8 cellular contexts compared by ENCODE assay signal in genomic region chr7:137169282-137169698, GRCh38.
A peak's percentile ranks its signal among the peaks of the same experiment; 100 is the strongest.
DNase-seq lines count a peak whose midpoint lies in the region; ATAC-seq, FAIRE-seq and TF ChIP-seq lines count a peak whose summit lies in the region.

No MANE protein-coding gene starts in this region.

- POLR2A ChIA-PET in WTC11 (lab: Charles Lee), result no interaction called here

- no peaks in the 10 kb centered on the region for H3K27me3 Mint-ChIP-seq in WTC11 (ENCODE audit: low read depth)

- intact Hi-C loops in left cardiac atrium (cut with DNase I), result loop anchor here (2.0 to 10.0 kb wide), 2 partner anchors 284 to 426 kb away; no protein-coding TSS in a partner anchor
- intact Hi-C loops in sciatic nerve (cut with DNase I), result no loop called here

- TF ChIP-seq POLR2A in GM12891 (IDR thresholded peaks at IDR 0.05; ENCODE audit: low read depth, low read length), result no peak

- FAIRE-seq in GM12891 (lab: Jason Lieb, UNC), result no peak

- peaks cover 11% of the 10 kb centered on the region for H3K4me1 Mint-ChIP-seq in WTC11

- H3K36me3 Mint-ChIP-seq in WTC11, result no peaks in the 10 kb centered on the region

- CTCF ChIA-PET in WTC11 (lab: Charles Lee), result interaction anchor here (0.6 to 3.0 kb wide), 32 partner anchors 8 to 457 kb away, joined by 3 to 46 read pairs (median 4); partner anchors contain the start of gene PTN

- H3K9me3 Mint-ChIP-seq in WTC11, result no peaks in the 10 kb centered on the region

- ATAC-seq in WTC11 (peak; percentile 99), left cardiac atrium (peak; percentile 83 to 84), sciatic nerve (peak; percentile 72)

- peak; percentile 48; the same call in 1 of the 2 replicates for TF ChIP-seq CTCF in WTC11 (IDR thresholded peaks at IDR 0.05)

- peak; percentile 20 for DNase-seq in GF-D8 (lab: John Stamatoyannopoulos, UW)
- DNase-seq in NCI-H2029 treated with DMSO at 0.1 percent for 48 hours (lab: John Stamatoyannopoulos, UW), result peak; percentile 93
- DNase-seq in WTC11 (ENCODE audit: low spot score), result peak; percentile 77
- DNase-seq in left cardiac atrium, result peak; percentile 60
- DNase-seq in sciatic nerve (ENCODE audit: low spot score), result peak; percentile 62
- no peak for DNase-seq in GM12891 (ENCODE audit: insufficient read length, low spot score)
- no peak for DNase-seq in activated CD4-positive, CD25-positive, alpha-beta regulatory T cell (lab: John Stamatoyannopoulos, UW)
- DNase-seq in NK-92 (lab: John Stamatoyannopoulos, UW; ENCODE audit: unreplicated experiment), result no peak

- 0 out of 2 replicates have a peak overlapping the region, but pooled peaks have one; percentile 29 for H3K27ac Mint-ChIP-seq in WTC11

- H3K4me3 Mint-ChIP-seq in WTC11, result no peak overlapping the region

TF ChIP-seq in WTC11, 78 proteins besides CTCF, POLR2A, EP300 and RAD21:
- no peak for TF ChIP-seq OVOL2 (CRISPR knock-in tag; IDR thresholded peaks at IDR 0.05; ENCODE audit: borderline replicate concordance)

TF ChIP-seq in GM12891, 5 proteins besides CTCF, POLR2A, EP300 and RAD21:
- no peak for TF ChIP-seq SPI1 (IDR thresholded peaks at IDR 0.05; ENCODE audit: low read depth, low read length)
- TF ChIP-seq PAX5 (IDR thresholded peaks at IDR 0.05; ENCODE audit: insufficient read depth, low read length, severe bottlenecking), result no peak

Comparison
In these comparisons a context has a peak if more than half of its experiments do, and no peak if none do; other contexts are left out.
1. DNase-seq: peak in GF-D8 (single experiment), NCI-H2029 treated with DMSO at 0.1 percent for 48 hours (single experiment), WTC11 (single experiment), left cardiac atrium (single experiment) and sciatic nerve (single experiment); none in GM12891 (single experiment), activated CD4-positive, CD25-positive, alpha-beta regulatory T cell (0 of 4) and NK-92 (single experiment).
2. Peak in every context shown above with its lines, with median percentiles within 50 percentile points of each other: ATAC-seq.